Comparison of ENCODE assay signal across 13 cellular contexts in the genomic region with DNA sequence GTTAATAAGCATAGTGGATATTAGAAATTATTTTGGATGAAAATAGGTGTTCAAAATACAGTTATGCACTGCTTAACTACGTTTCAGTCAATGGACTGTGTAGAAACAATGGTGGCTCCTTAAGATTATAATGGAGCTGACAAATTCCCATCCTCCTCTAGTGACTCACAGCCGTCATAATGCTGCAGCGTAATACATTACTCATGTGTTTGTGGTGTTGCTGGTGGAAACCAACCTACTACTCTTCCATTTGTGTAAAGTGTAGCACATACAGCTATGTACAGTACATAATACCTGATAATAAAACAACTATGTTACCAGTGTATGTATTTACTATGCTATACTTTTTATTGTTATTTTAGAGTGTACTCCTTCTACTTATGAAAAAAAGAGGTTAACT.
DNase-seq lines count a peak whose midpoint lies in the region; ATAC-seq and TF ChIP-seq lines count a peak whose summit lies in the region.
"Had no signal": no experiment of that assay in that cellular context is flagged by ENCODE, and none has a peak within 500 bp of the region (broad histone marks: within the 10 kb centered on the region; RNA-seq: fewer than 3 reads in every experiment).

No MANE protein-coding gene starts in this region.

- H3K4me3 ChIP-seq in PC-3 (ENCODE audit: low read length) (no peak overlapping the region), epithelial cell of proximal tubule (ENCODE audit: low read depth, low read length) (no peak overlapping the region)
- H3K4me3 ChIP-seq: gastroesophageal sphincter had no signal

- H3K79me2 ChIP-seq in PC-3 (ENCODE audit: low read length), result no peaks in the 10 kb centered on the region

- no peaks in the 10 kb centered on the region for H4K20me1 ChIP-seq in PC-3 (ENCODE audit: low read length)

- no peaks in the 10 kb centered on the region for H3K27me3 ChIP-seq in PC-3 (ENCODE audit: low read length)
- H3K27me3 ChIP-seq: gastroesophageal sphincter had no signal

- peaks cover 16% of the 10 kb centered on the region for H3K4me1 Mint-ChIP-seq in activated T-cell treated with anti-CD3 and anti-CD28 coated beads, Interleukin-2, amount 50 U/mL, for 72 hours (ENCODE audit: low read depth)

- BruUV-seq in PC-3 (replicated peaks; lab: Mats Ljungman, UMichigan), result no TSS peak

- no peaks in the 10 kb centered on the region for H3F3A ChIP-seq in PC-3 (ENCODE audit: low read length, unreplicated experiment)

- peak; percentile 85 to 88 for ATAC-seq in activated T-cell treated with anti-CD3 and anti-CD28 coated beads, Interleukin-2, amount 50 U/mL, for 72 hours (replicated peaks in 1 of 2)
- peak; percentile 93 for ATAC-seq in PC-3
- ATAC-seq: gastroesophageal sphincter; naive thymus-derived CD8-positive, alpha-beta T cell had no signal

- CTCF ChIA-PET in PC-3 (lab: Charles Lee), result interaction anchor here (1.4 kb wide), 1 partner anchor 57 kb away, joined by 3 read pairs; no protein-coding TSS in a partner anchor

- H3K4me3 Mint-ChIP-seq in activated T-cell treated with anti-CD3 and anti-CD28 coated beads, Interleukin-2, amount 50 U/mL, for 72 hours, result peak overlapping the region in 1 of 2 donors; percentile 41
- H3K4me3 Mint-ChIP-seq: naive thymus-derived CD8-positive, alpha-beta T cell had no signal

- H3K36me3 ChIP-seq in PC-3 (ENCODE audit: low read depth, low read length), result no peaks in the 10 kb centered on the region
- H3K36me3 ChIP-seq: gastroesophageal sphincter had no signal

- intact Hi-C loops in PC-3 (cut with micrococcal nuclease), result loop anchor here (2.0 to 10.0 kb wide), 4 partner anchors 57 to 223 kb away; partner anchors contain the start of gene TMCC3

- peak overlapping the region; percentile 82 for H3K27ac ChIP-seq in PC-3 (ENCODE audit: low read length)
- H3K27ac ChIP-seq: C4-2B, gastroesophageal sphincter had no signal

- H3K9me3 ChIP-seq in PC-3 (ENCODE audit: low read length), result no peaks in the 10 kb centered on the region
- H3K9me3 ChIP-seq: gastroesophageal sphincter had no signal

- peak overlapping the region; percentile 1 for H3K27ac Mint-ChIP-seq in activated T-cell treated with anti-CD3 and anti-CD28 coated beads, Interleukin-2, amount 50 U/mL, for 72 hours
- H3K27ac Mint-ChIP-seq: naive thymus-derived CD8-positive, alpha-beta T cell had no signal

- H3K27me3 Mint-ChIP-seq in activated T-cell treated with anti-CD3 and anti-CD28 coated beads, Interleukin-2, amount 50 U/mL, for 72 hours (ENCODE audit: low read depth), result peaks cover 4% of the 10 kb centered on the region

- POLR2A ChIA-PET in PC-3 (lab: Charles Lee; ENCODE audit: unreplicated experiment), result interaction anchor here (0.5 to 0.6 kb wide), 2 partner anchors 199 to 200 kb away, joined by 4 to 10 read pairs; no protein-coding TSS in a partner anchor

- H3K36me3 Mint-ChIP-seq in activated T-cell treated with anti-CD3 and anti-CD28 coated beads, Interleukin-2, amount 50 U/mL, for 72 hours (ENCODE audit: insufficient read depth in 2 of 2), result no peaks in the 10 kb centered on the region

- H3K9ac ChIP-seq in PC-3 (ENCODE audit: low read length), result peak overlapping the region; percentile 35; the same call in 1 of the 2 replicates

- H3K9me3 Mint-ChIP-seq in activated T-cell treated with anti-CD3 and anti-CD28 coated beads, Interleukin-2, amount 50 U/mL, for 72 hours, result no peaks in the 10 kb centered on the region
- H3K9me3 Mint-ChIP-seq: naive thymus-derived CD8-positive, alpha-beta T cell had no signal

- TF ChIP-seq CTCF in PC-3 (conservative IDR thresholded peaks at IDR 0.05; ENCODE audit: low read depth, low read length) (no peak), epithelial cell of proximal tubule (conservative IDR thresholded peaks at IDR 0.05; ENCODE audit: low read depth, low read length) (no peak)

- H3K4me2 ChIP-seq in PC-3 (ENCODE audit: low read length), result peak overlapping the region; percentile 49

- DNase-seq in activated T-cell treated with anti-CD3 and anti-CD28 coated beads, Interleukin-2, amount 50 U/mL, for 72 hours, result peak in 1 of 2 donors; percentile 8
- no peak for DNase-seq in activated T-cell treated with anti-CD3 and anti-CD28 coated beads, Interleukin-2, amount 50 U/mL, for 48 hours
- peak; percentile 96 for DNase-seq in PC-3
- peak; percentile 88 for DNase-seq in epithelial cell of proximal tubule (ENCODE audit: low read depth)
- DNase-seq in renal cortical epithelial cell (ENCODE audit: low read depth), result peak; percentile 98
- DNase-seq in SIG-M5 treated with dmso at 0.1 percent for 504 hours (lab: John Stamatoyannopoulos, UW; ENCODE audit: unreplicated experiment), result no peak
- DNase-seq in islet precursor cell, result no peak
- no peak for DNase-seq in hippocampal formation (lab: John Stamatoyannopoulos, UW)
- DNase-seq: activated naive CD4-positive, alpha-beta T cell treated with Interleukin-2 at 50 U/mL for 16 hours; naive thymus-derived CD8-positive, alpha-beta T cell; NCI-H446 had no signal

- peaks cover 24% of the 10 kb centered on the region for H3K4me1 ChIP-seq in PC-3 (ENCODE audit: insufficient read depth, low read length)

- no peaks in the 10 kb centered on the region for H3K9me2 ChIP-seq in PC-3 (replicated peaks; ENCODE audit: low read length)

- no peak overlapping the region for H2AFZ ChIP-seq in PC-3 (ENCODE audit: low read length)

Comparison
In these comparisons a context has a peak if more than half of its experiments do, and no peak if none do; other contexts are left out.
1. DNase-seq: peak in PC-3 (single experiment), epithelial cell of proximal tubule (single experiment) and renal cortical epithelial cell (single experiment); none in activated T-cell treated with anti-CD3 and anti-CD28 coated beads, Interleukin-2, amount 50 U/mL, for 48 hours (0 of 2), SIG-M5 treated with dmso at 0.1 percent for 504 hours (single experiment), islet precursor cell (single experiment) and hippocampal formation (0 of 2).